Comparison of ENCODE assay signal across 20 cellular contexts in genomic region chr20:40197744-40198143, GRCh38.
DNase-seq lines count a peak whose midpoint lies in the region; ATAC-seq, FAIRE-seq and TF ChIP-seq lines count a peak whose summit lies in the region.
"Had no signal": no experiment of that assay in that cellular context is flagged by ENCODE, and none has a peak within 500 bp of the region (broad histone marks: within the 10 kb centered on the region; RNA-seq: fewer than 3 reads in every experiment).

No MANE protein-coding gene starts in this region.

- no peak for TF ChIP-seq EP300 in HepG2 (IDR thresholded peaks at IDR 0.05; ENCODE audit: low read depth in 2 of 2, low read length in 2 of 2)
- TF ChIP-seq EP300 in HepG2 (CRISPR knock-in tag; IDR thresholded peaks at IDR 0.05; ENCODE audit: borderline replicate concordance) = no peak

- H3K4me1 ChIP-seq in lower lobe of right lung (peaks cover 14% of the 10 kb centered on the region), tibial artery (peaks cover 0 to 34% (median 25%) of the 10 kb centered on the region in 4 donors), HepG2 (ENCODE audit: insufficient read depth, low read length) (no peaks in the 10 kb centered on the region)
- H3K4me1 ChIP-seq: Peyer's patch had no signal

- no peak overlapping the region for H3K9ac ChIP-seq in HepG2 (ENCODE audit: insufficient read depth, low read depth, low read length)
- H3K9ac ChIP-seq: parathyroid adenoma had no signal

- no peaks in the 10 kb centered on the region for H4K20me1 ChIP-seq in HepG2 (ENCODE audit: insufficient read depth, low read length)

- DNase-seq in NB4 (ENCODE audit: low read depth) = peak; percentile 20
- peak; percentile 26 for DNase-seq in choroid plexus epithelial cell (ENCODE audit: low read depth)
- no peak for DNase-seq in lower lobe of right lung
- no peak for DNase-seq in tibial artery
- DNase-seq in HepG2 (ENCODE audit: low spot score) = no peak
- DNase-seq: activated B cell treated with CpG ODN at 0.5 μM for 24 hours, amniotic stem cell, dorsolateral prefrontal cortex, IMR-90, NCI-H1048, NCI-H2171 treated with DMSO at 0.1 percent for 48 hours, Peyer's patch had no signal

- POLR2A ChIA-PET in HepG2 (lab: Yijun Ruan, JAX) = no interaction called here

- 53% methylated on average over 3 of the region's 3 CpGs for WGBS in HepG2 (ENCODE audit: low lambda C conversion rate)

- TF ChIP-seq POLR2A in NB4 (IDR thresholded peaks at IDR 0.05; ENCODE audit: extremely low read depth, insufficient read length) (no peak), HepG2 (IDR thresholded peaks at IDR 0.05; ENCODE audit: insufficient read depth in 1 of 2, low read depth in 2 of 2, low read length in 2 of 2) (no peak)

- H3K4me2 ChIP-seq in HepG2 (ENCODE audit: low read depth, low read length) = no peak overlapping the region

- no peak overlapping the region for H2AFZ ChIP-seq in HepG2 (ENCODE audit: low read length)
- H2AFZ ChIP-seq: parathyroid adenoma had no signal

- peak; percentile 47 to 68 for ATAC-seq in lower lobe of right lung
- no peak for ATAC-seq in HepG2
- no peak for ATAC-seq in GM21786 (IDR thresholded peaks at IDR 0.05; ENCODE audit: unreplicated experiment)
- no peak for ATAC-seq in HG03139 (IDR thresholded peaks at IDR 0.05; ENCODE audit: unreplicated experiment)
- ATAC-seq in HG03159 (IDR thresholded peaks at IDR 0.05; ENCODE audit: unreplicated experiment) = no peak
- ATAC-seq: activated T-helper 17 cell treated with anti-CD3 and anti-CD28 coated beads, Interleukin-2, amount 50 U/mL, for 72 hours; esophagus mucosa; stimulated activated memory B cell treated with anti-CD40 and anti-IgM and Interleukin-4, amounts not matched to agents 10 μg/mL and 1 μg/mL and 100 μg/mL, for 72 hours had no signal

- no peak for FAIRE-seq in HepG2 (lab: Jason Lieb, UNC)

- no peak overlapping the region for H3K27ac ChIP-seq in lower lobe of right lung
- H3K27ac ChIP-seq in tibial artery = peak overlapping the region; percentile 54 to 59
- H3K27ac ChIP-seq in HepG2 (ENCODE audit: extremely low read length, insufficient read depth, low read length) = no peak overlapping the region
- H3K27ac ChIP-seq: C4-2B, dorsolateral prefrontal cortex, parathyroid adenoma, Peyer's patch had no signal

- no peaks in the 10 kb centered on the region for H3K79me2 ChIP-seq in HepG2 (ENCODE audit: insufficient read depth, low read length)
- H3K79me2 ChIP-seq: parathyroid adenoma had no signal

- CTCF ChIA-PET in HepG2 (lab: Yijun Ruan, JAX; ENCODE audit: low intra/inter-chr PET ratio, low total read pairs) = no interaction called here

- no peak overlapping the region for H3K4me3 ChIP-seq in NB4 (ENCODE audit: low read depth, low read length)
- H3K4me3 ChIP-seq in choroid plexus epithelial cell (ENCODE audit: low read depth, low read length) = no peak overlapping the region
- H3K4me3 ChIP-seq in lower lobe of right lung = no peak overlapping the region
- H3K4me3 ChIP-seq in tibial artery = peak overlapping the region in 1 of 2 donors; percentile 16
- H3K4me3 ChIP-seq in HepG2 (replicated peaks in 1 of 3; ENCODE audit: insufficient read depth in 1 of 3, low read depth in 2 of 3, low read length in 3 of 3) = no peak overlapping the region
- H3K4me3 ChIP-seq: dorsolateral prefrontal cortex, Peyer's patch had no signal

- intact Hi-C loops in lower lobe of right lung (cut with DNase I) (no loop called here), tibial artery (cut with DNase I; ENCODE audit: low total_unique reads) (no loop called here), HepG2 (cut with micrococcal nuclease; ENCODE audit: unreplicated experiment) (no loop called here)

- no peak for TF ChIP-seq CTCF in NB4 (IDR thresholded peaks at IDR 0.05; ENCODE audit: low read depth, low read length)
- TF ChIP-seq CTCF in choroid plexus epithelial cell (conservative IDR thresholded peaks at IDR 0.05; ENCODE audit: low read depth, low read length) = no peak
- no peak for TF ChIP-seq CTCF in lower lobe of right lung (IDR thresholded peaks at IDR 0.05)
- no peak for TF ChIP-seq CTCF in tibial artery (IDR thresholded peaks at IDR 0.05)
- no peak for TF ChIP-seq CTCF in HepG2 (CRISPR knock-in tag; IDR thresholded peaks at IDR 0.05)

- no TSS peak for BruUV-seq in HepG2 (replicated peaks; lab: Mats Ljungman, UMichigan)

- no peaks in the 10 kb centered on the region for H3K9me3 ChIP-seq in lower lobe of right lung
- H3K9me3 ChIP-seq in tibial artery = no peaks in the 10 kb centered on the region
- H3K9me3 ChIP-seq in HepG2 (ENCODE audit: low read length) = no peaks in the 10 kb centered on the region
- H3K9me3 ChIP-seq: Peyer's patch had no signal

- in situ Hi-C loops in HepG2 (cut with HindIII; ENCODE audit: extremely low pct_ligation_motif_present, low pct_unique_long_range_greater_than_20kb) = no loop called here

- TF ChIP-seq RAD21 in HepG2 (CRISPR knock-in tag; IDR thresholded peaks at IDR 0.05) = no peak

- H3K36me3 ChIP-seq in lower lobe of right lung (no peaks in the 10 kb centered on the region), tibial artery (no peaks in the 10 kb centered on the region), HepG2 (replicated peaks in 1 of 2; ENCODE audit: control insufficient read depth in 1 of 2, insufficient read depth in 2 of 2, low read length in 2 of 2) (no peaks in the 10 kb centered on the region)
- H3K36me3 ChIP-seq: Peyer's patch had no signal

- H3K27me3 ChIP-seq in lower lobe of right lung (ENCODE audit: low read depth) (no peaks in the 10 kb centered on the region), tibial artery (no peaks in the 10 kb centered on the region), HepG2 (ENCODE audit: control insufficient read depth in 1 of 2, insufficient read depth in 2 of 2, low read length in 2 of 2) (no peaks in the 10 kb centered on the region)
- H3K27me3 ChIP-seq: Peyer's patch had no signal

TF ChIP-seq in HepG2, 621 proteins besides CTCF, POLR2A, EP300 and RAD21:
- TF ChIP-seq NR1H2 (CRISPR knock-in tag; IDR thresholded peaks at IDR 0.05; ENCODE audit: borderline replicate concordance, low read depth) = no peak

Comparison
In these comparisons a context has a peak if more than half of its experiments do, and no peak if none do; other contexts are left out.
1. DNase-seq: peak in NB4 (single experiment) and choroid plexus epithelial cell (single experiment); none in lower lobe of right lung (single experiment), tibial artery (0 of 2) and HepG2 (single experiment).
2. ATAC-seq: peak in lower lobe of right lung (2 of 2); none in HepG2 (single experiment), GM21786 (single experiment), HG03139 (single experiment) and HG03159 (single experiment).
3. H3K27ac ChIP-seq: peak in tibial artery (2 of 2); none in lower lobe of right lung (single experiment) and HepG2 (single experiment).